ENCODE assay signal across 17 cellular contexts in genomic region chr4:98720871-98721480, GRCh38.
DNase-seq lines count a peak whose midpoint lies in the region; ATAC-seq and TF ChIP-seq lines count a peak whose summit lies in the region.
"Had no signal": no experiment of that assay in that cellular context is flagged by ENCODE, and none has a peak within 500 bp of the region (broad histone marks: within the 10 kb centered on the region; RNA-seq: fewer than 3 reads in every experiment).

No MANE protein-coding gene starts in this region.

- no peak for TF ChIP-seq CTCF in SK-N-SH (IDR thresholded peaks at IDR 0.05)

- H3K9me2 ChIP-seq in SK-N-SH = no peaks in the 10 kb centered on the region

- H3K36me3 ChIP-seq in SK-N-SH (replicated peaks in 1 of 2; ENCODE audit: control insufficient read depth in 1 of 2, insufficient read depth in 2 of 2, low read length in 1 of 2) = no peaks in the 10 kb centered on the region

- no peak for ATAC-seq in GM18511 (IDR thresholded peaks at IDR 0.05; ENCODE audit: unreplicated experiment)
- ATAC-seq: sciatic nerve had no signal

- H3K4me2 ChIP-seq in SK-N-SH = peak overlapping the region; percentile 50; the same call in 1 of the 2 replicates

- H4K20me1 ChIP-seq in SK-N-SH (ENCODE audit: insufficient read depth) = no peaks in the 10 kb centered on the region

- DNase-seq in COLO829 (ENCODE audit: low spot score) (peak; percentile 11), Kasumi-1 (lab: John Stamatoyannopoulos, UW) (peak; percentile 46), SK-N-SH (no peak), fibroblast of peridontal ligament (ENCODE audit: extremely low read depth) (peak; percentile 23), NCI-H2029 treated with DMSO at 0.1 percent for 48 hours (lab: John Stamatoyannopoulos, UW) (no peak), iPS-NIHi11 (ENCODE audit: low spot score) (no peak)
- DNase-seq in activated CD8-positive, alpha-beta memory T cell treated with anti-CD3 and anti-CD28 coated beads, Interleukin-2, amount 50 U/mL, for 4 hours = no peak
- DNase-seq: activated CD4-positive, alpha-beta memory T cell treated with anti-CD3 and anti-CD28 coated beads, Interleukin-2, amount 10 ng/mL, durations not matched to agents 7 days and 5 days; activated effector memory CD4-positive, alpha-beta T cell treated with anti-CD3 and anti-CD28 coated beads, Interleukin-2, amount 50 U/mL, for 16 hours; effector CD8-positive, alpha-beta T cell; GF-D8; mesendoderm; NCI-H2081; NCI-H748 treated with DMSO at 0.1 percent for 48 hours; stimulated activated CD4-positive, alpha-beta T cell treated with anti-CD3 and anti-CD28 coated beads, Interleukin-4, amount 100 ng/mL, for 24 hours had no signal

- peak in 1 of 2 experiments; percentile 81; a peak in 1 of 4 replicates for TF ChIP-seq EP300 in SK-N-SH (IDR thresholded peaks at IDR 0.05; ENCODE audit: borderline replicate concordance in 1 of 2, low read depth in 1 of 2, low read length in 1 of 2)

- TF ChIP-seq RAD21 in SK-N-SH (IDR thresholded peaks at IDR 0.05; ENCODE audit: low read length) = no peak

- CTCF ChIA-PET in SK-N-SH (lab: Yijun Ruan, JAX) = interaction anchor here (1.3 to 1.4 kb wide), 2 partner anchors 9 to 31 kb away, joined by 3 to 6 read pairs; no protein-coding TSS in a partner anchor

- H2AFZ ChIP-seq in SK-N-SH (ENCODE audit: low read depth) = no peak overlapping the region

- H3K9me3 ChIP-seq in SK-N-SH = no peaks in the 10 kb centered on the region; the same call in 1 of the 2 replicates

- no peak overlapping the region for H3K4me3 ChIP-seq in SK-N-SH (ENCODE audit: low read depth in 2 of 2, low read length in 1 of 2)

- H3K9ac ChIP-seq in SK-N-SH = no peak overlapping the region

- no peaks in the 10 kb centered on the region for H3K27me3 ChIP-seq in SK-N-SH (ENCODE audit: insufficient read depth)

- 17% methylated on average over 3 of the region's 3 CpGs for WGBS in SK-N-SH (ENCODE audit: low lambda C conversion rate)

- no peaks in the 10 kb centered on the region for H3K79me2 ChIP-seq in SK-N-SH (ENCODE audit: insufficient read depth)

- peak overlapping the region in 1 of 2 experiments; percentile 64; a peak in 2 of 4 replicates for H3K27ac ChIP-seq in SK-N-SH (ENCODE audit: low read depth in 2 of 2, low read length in 1 of 2)

- H3K4me1 ChIP-seq in SK-N-SH (ENCODE audit: control insufficient read depth in 1 of 2, insufficient read depth in 2 of 2, low read depth in 1 of 2, low read length in 1 of 2) = peaks cover 5 to 11% of the 10 kb centered on the region in 2 experiments; a peak in 3 of 4 replicates

- POLR2A ChIA-PET in SK-N-SH (lab: Yijun Ruan, JAX) = no interaction called here

- peaks cover 16% of the 10 kb centered on the region for H3F3A ChIP-seq in SK-N-SH (replicated peaks; ENCODE audit: insufficient read depth)

TF ChIP-seq in SK-N-SH, 30 proteins besides CTCF, POLR2A, EP300 and RAD21 (continues in another document):
- TF ChIP-seq, protein P1, sequence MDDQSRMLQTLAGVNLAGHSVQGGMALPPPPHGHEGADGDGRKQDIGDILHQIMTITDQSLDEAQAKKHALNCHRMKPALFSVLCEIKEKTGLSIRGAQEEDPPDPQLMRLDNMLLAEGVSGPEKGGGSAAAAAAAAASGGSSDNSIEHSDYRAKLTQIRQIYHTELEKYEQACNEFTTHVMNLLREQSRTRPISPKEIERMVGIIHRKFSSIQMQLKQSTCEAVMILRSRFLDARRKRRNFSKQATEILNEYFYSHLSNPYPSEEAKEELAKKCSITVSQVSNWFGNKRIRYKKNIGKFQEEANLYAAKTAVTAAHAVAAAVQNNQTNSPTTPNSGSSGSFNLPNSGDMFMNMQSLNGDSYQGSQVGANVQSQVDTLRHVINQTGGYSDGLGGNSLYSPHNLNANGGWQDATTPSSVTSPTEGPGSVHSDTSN (IDR thresholded peaks at IDR 0.05) = peak; percentile 91
- TF ChIP-seq MXI1 (IDR thresholded peaks at IDR 0.05; ENCODE audit: low read depth, low read length) = no peak
- TF ChIP-seq RXRA (IDR thresholded peaks at IDR 0.05; ENCODE audit: borderline replicate concordance, low read depth) = peak; percentile 46; the same call in 1 of the 2 replicates
- peak; percentile 68 for TF ChIP-seq JUND (IDR thresholded peaks at IDR 0.05)
- TF ChIP-seq GABPA (IDR thresholded peaks at IDR 0.05; ENCODE audit: low read depth) = no peak
- TF ChIP-seq GATA2 (CRISPR knock-in tag; IDR thresholded peaks at IDR 0.05) = no peak
- TF ChIP-seq, protein P2, sequence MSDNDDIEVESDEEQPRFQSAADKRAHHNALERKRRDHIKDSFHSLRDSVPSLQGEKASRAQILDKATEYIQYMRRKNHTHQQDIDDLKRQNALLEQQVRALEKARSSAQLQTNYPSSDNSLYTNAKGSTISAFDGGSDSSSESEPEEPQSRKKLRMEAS (IDR thresholded peaks at IDR 0.05; ENCODE audit: low read depth) = 0 out of 2 replicates have a peak, but pooled peaks have one; percentile 15
- no peak for TF ChIP-seq NRF1 (IDR thresholded peaks at IDR 0.05; ENCODE audit: low read depth, low read length)
- TF ChIP-seq TEAD4 (IDR thresholded peaks at IDR 0.05; ENCODE audit: borderline replicate concordance, insufficient read depth) = peak; percentile 57; the same call in 1 of the 2 replicates
- TF ChIP-seq NFIC (IDR thresholded peaks at IDR 0.05; ENCODE audit: borderline replicate concordance) = peak; percentile 71
- peak; percentile 78 for TF ChIP-seq TCF12 (IDR thresholded peaks at IDR 0.05)
- no peak for TF ChIP-seq YY1 (IDR thresholded peaks at IDR 0.05; ENCODE audit: low read depth)
- no peak for TF ChIP-seq RFX5 (IDR thresholded peaks at IDR 0.05; ENCODE audit: low read length)
- TF ChIP-seq POLR2AphosphoS5 (IDR thresholded peaks at IDR 0.05; ENCODE audit: low read depth, low read length) = no peak
- no peak for TF ChIP-seq CHD2 (IDR thresholded peaks at IDR 0.05; ENCODE audit: low read length, partially characterized antibody)
- TF ChIP-seq, protein P3, sequence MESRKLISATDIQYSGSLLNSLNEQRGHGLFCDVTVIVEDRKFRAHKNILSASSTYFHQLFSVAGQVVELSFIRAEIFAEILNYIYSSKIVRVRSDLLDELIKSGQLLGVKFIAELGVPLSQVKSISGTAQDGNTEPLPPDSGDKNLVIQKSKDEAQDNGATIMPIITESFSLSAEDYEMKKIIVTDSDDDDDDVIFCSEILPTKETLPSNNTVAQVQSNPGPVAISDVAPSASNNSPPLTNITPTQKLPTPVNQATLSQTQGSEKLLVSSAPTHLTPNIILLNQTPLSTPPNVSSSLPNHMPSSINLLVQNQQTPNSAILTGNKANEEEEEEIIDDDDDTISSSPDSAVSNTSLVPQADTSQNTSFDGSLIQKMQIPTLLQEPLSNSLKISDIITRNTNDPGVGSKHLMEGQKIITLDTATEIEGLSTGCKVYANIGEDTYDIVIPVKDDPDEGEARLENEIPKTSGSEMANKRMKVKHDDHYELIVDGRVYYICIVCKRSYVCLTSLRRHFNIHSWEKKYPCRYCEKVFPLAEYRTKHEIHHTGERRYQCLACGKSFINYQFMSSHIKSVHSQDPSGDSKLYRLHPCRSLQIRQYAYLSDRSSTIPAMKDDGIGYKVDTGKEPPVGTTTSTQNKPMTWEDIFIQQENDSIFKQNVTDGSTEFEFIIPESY (IDR thresholded peaks at IDR 0.05; ENCODE audit: borderline replicate concordance, low read depth) = no peak
- TF ChIP-seq, protein P4, sequence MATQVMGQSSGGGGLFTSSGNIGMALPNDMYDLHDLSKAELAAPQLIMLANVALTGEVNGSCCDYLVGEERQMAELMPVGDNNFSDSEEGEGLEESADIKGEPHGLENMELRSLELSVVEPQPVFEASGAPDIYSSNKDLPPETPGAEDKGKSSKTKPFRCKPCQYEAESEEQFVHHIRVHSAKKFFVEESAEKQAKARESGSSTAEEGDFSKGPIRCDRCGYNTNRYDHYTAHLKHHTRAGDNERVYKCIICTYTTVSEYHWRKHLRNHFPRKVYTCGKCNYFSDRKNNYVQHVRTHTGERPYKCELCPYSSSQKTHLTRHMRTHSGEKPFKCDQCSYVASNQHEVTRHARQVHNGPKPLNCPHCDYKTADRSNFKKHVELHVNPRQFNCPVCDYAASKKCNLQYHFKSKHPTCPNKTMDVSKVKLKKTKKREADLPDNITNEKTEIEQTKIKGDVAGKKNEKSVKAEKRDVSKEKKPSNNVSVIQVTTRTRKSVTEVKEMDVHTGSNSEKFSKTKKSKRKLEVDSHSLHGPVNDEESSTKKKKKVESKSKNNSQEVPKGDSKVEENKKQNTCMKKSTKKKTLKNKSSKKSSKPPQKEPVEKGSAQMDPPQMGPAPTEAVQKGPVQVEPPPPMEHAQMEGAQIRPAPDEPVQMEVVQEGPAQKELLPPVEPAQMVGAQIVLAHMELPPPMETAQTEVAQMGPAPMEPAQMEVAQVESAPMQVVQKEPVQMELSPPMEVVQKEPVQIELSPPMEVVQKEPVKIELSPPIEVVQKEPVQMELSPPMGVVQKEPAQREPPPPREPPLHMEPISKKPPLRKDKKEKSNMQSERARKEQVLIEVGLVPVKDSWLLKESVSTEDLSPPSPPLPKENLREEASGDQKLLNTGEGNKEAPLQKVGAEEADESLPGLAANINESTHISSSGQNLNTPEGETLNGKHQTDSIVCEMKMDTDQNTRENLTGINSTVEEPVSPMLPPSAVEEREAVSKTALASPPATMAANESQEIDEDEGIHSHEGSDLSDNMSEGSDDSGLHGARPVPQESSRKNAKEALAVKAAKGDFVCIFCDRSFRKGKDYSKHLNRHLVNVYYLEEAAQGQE (IDR thresholded peaks at IDR 0.05; ENCODE audit: low read depth, low read length) = no peak
- TF ChIP-seq EZH2phosphoT487 (IDR thresholded peaks at IDR 0.05; ENCODE audit: borderline replicate concordance, low read depth) = no peak
- peak; percentile 93; the same call in 1 of the 2 replicates for TF ChIP-seq MEF2A (IDR thresholded peaks at IDR 0.05; ENCODE audit: borderline replicate concordance, low read depth)
- TF ChIP-seq TAF1 (IDR thresholded peaks at IDR 0.05; ENCODE audit: borderline replicate concordance, low read depth, low read length) = no peak
- TF ChIP-seq SIN3A (IDR thresholded peaks at IDR 0.05; ENCODE audit: borderline replicate concordance, low read depth, low read length) = no peak
- TF ChIP-seq, protein P5, sequence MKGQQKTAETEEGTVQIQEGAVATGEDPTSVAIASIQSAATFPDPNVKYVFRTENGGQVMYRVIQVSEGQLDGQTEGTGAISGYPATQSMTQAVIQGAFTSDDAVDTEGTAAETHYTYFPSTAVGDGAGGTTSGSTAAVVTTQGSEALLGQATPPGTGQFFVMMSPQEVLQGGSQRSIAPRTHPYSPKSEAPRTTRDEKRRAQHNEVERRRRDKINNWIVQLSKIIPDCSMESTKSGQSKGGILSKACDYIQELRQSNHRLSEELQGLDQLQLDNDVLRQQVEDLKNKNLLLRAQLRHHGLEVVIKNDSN (IDR thresholded peaks at IDR 0.05; ENCODE audit: borderline replicate concordance, low read depth) = no peak
- TF ChIP-seq ELF1 (IDR thresholded peaks at IDR 0.05) = no peak
- TF ChIP-seq SMC3 (IDR thresholded peaks at IDR 0.05; ENCODE audit: low read depth, low read length) = no peak
- peak; percentile 42; the same call in 1 of the 2 replicates for TF ChIP-seq FOSL2 (IDR thresholded peaks at IDR 0.05; ENCODE audit: borderline replicate concordance, low read depth)

Comparison
In these comparisons a context has a peak if more than half of its experiments do, and no peak if none do; other contexts are left out.
1. DNase-seq: peak in COLO829 (single experiment), Kasumi-1 (2 of 2) and fibroblast of peridontal ligament (single experiment); none in SK-N-SH (single experiment), NCI-H2029 treated with DMSO at 0.1 percent for 48 hours (single experiment), activated CD8-positive, alpha-beta memory T cell treated with anti-CD3 and anti-CD28 coated beads, Interleukin-2, amount 50 U/mL, for 4 hours (single experiment) and iPS-NIHi11 (single experiment).